ENCODE assay signal across 29 cellular contexts in genomic region chr18:48321121-48321520, GRCh38.
"Had no signal": no experiment of that assay in that cellular context is flagged by ENCODE, and none has a peak within 500 bp of the region (broad histone marks: within the 10 kb centered on the region; RNA-seq: fewer than 3 reads in every experiment).

No MANE protein-coding gene starts in this region.

- H3K9me3 ChIP-seq: colonic mucosa, esophagus squamous epithelium, heart right ventricle, left lung, lower lobe of right lung, mucosa of descending colon, neutrophil, ovary, prostate gland, thoracic aorta, uterus had no signal

- H3K4me3 ChIP-seq: cardiac muscle cell, colonic mucosa, esophagus squamous epithelium, heart right ventricle, left lung, lower lobe of right lung, mucosa of descending colon, ovary, prostate gland, thoracic aorta, uterus had no signal

- H3K27ac ChIP-seq: cardiac muscle cell, colonic mucosa, epithelial cell of prostate, esophagus squamous epithelium, heart right ventricle, left lung, lower lobe of right lung, neutrophil, ovary, prostate gland, thoracic aorta, uterus, VCaP had no signal

- H3K4me1 ChIP-seq: colonic mucosa, left lung, prostate gland had no signal

- ATAC-seq: activated T-cell treated with anti-CD3 and anti-CD28 coated beads, Interleukin-2, amount 50 U/mL, for 72 hours; heart right ventricle; left lung; lower lobe of right lung; stimulated activated naive CD8-positive, alpha-beta T cell treated with anti-CD3 and anti-CD28 coated beads, Interleukin-15, Interleukin-2, amounts not matched to agents 100 U/mL and 50 U/mL, for 24 hours had no signal

- FAIRE-seq: endometrium, TTC549 had no signal

- H3K36me3 ChIP-seq: cardiac muscle cell, colonic mucosa, esophagus squamous epithelium, heart right ventricle, left lung, lower lobe of right lung, neutrophil, ovary, prostate gland, thoracic aorta, uterus had no signal

- H3K27me3 ChIP-seq: cardiac muscle cell, colonic mucosa, esophagus squamous epithelium, heart right ventricle, left lung, neutrophil, ovary, uterus had no signal

- DNase-seq: activated CD4-positive, alpha-beta T cell treated with anti-CD3 and anti-CD28 coated beads for 4 hours; activated CD4-positive, alpha-beta T cell treated with anti-CD3 and anti-CD28 coated beads, Interleukin-2, amount 50 U/mL, for 4 hours; activated naive CD4-positive, alpha-beta T cell treated with Interleukin-2 at 50 U/mL for 16 hours; activated T-cell treated with anti-CD3 and anti-CD28 coated beads for 4 hours; activated T-cell treated with anti-CD3 and anti-CD28 coated beads, Interleukin-2, amount 50 U/mL, for 72 hours; anterior cingulate cortex; cerebellar nuclear complex; colonic mucosa; effector CD8-positive, alpha-beta T cell; esophagus squamous epithelium; foreskin melanocyte; heart right ventricle; left lung; lower lobe of right lung; ovary; stimulated activated CD4-positive, alpha-beta T cell treated with anti-CD3 and anti-CD28 coated beads, Interleukin-2, amount 100 ng/mL, for 48 hours; stimulated activated naive CD8-positive, alpha-beta T cell treated with anti-CD3 and anti-CD28 coated beads, Interleukin-15, Interleukin-2, amounts not matched to agents 100 U/mL and 50 U/mL, for 24 hours; T-helper 9 cell; trophoblast cell; uterus had no signal
